Comparison of ENCODE assay signal across 10 cellular contexts in genomic region chr6:105509506-105510331, GRCh38.
DNase-seq lines count a peak whose midpoint lies in the region; ATAC-seq and TF ChIP-seq lines count a peak whose summit lies in the region.
"Had no signal": no experiment of that assay in that cellular context is flagged by ENCODE, and none has a peak within 500 bp of the region (broad histone marks: within the 10 kb centered on the region; RNA-seq: fewer than 3 reads in every experiment).

No MANE protein-coding gene starts in this region.

- H3K27me3 ChIP-seq in OCI-LY3 (ENCODE audit: low read depth, low read length) = no peaks in the 10 kb centered on the region
- H3K27me3 ChIP-seq: neutrophil had no signal

- H3K4me2 ChIP-seq in OCI-LY3 (ENCODE audit: low read length) = no peak overlapping the region

- no peak overlapping the region for H3K9ac ChIP-seq in OCI-LY3 (ENCODE audit: low read length)

- no peak overlapping the region for H3K4me3 ChIP-seq in OCI-LY3 (ENCODE audit: low read length)

- no peaks in the 10 kb centered on the region for H3K36me3 ChIP-seq in OCI-LY3 (replicated peaks; ENCODE audit: low read depth, low read length)
- H3K36me3 ChIP-seq: neutrophil had no signal

- TF ChIP-seq CTCF in OCI-LY3 (IDR thresholded peaks at IDR 0.05; ENCODE audit: low read depth, low read length) (peak; percentile 25; the same call in 1 of the 2 replicates), nephron progenitor cell (IDR thresholded peaks at IDR 0.05) (peak; percentile 34)

- H3K79me2 ChIP-seq in OCI-LY3 (ENCODE audit: low read length) = no peaks in the 10 kb centered on the region

- H3K27ac ChIP-seq in OCI-LY3 (ENCODE audit: low read length) = no peak overlapping the region
- H3K27ac ChIP-seq: neutrophil had no signal

- H4K20me1 ChIP-seq in OCI-LY3 (ENCODE audit: insufficient read depth, low read length) = no peaks in the 10 kb centered on the region

- H3K4me3 Mint-ChIP-seq in nephron progenitor cell = no peak overlapping the region

- H3K4me1 ChIP-seq in OCI-LY3 (ENCODE audit: low read length) = peaks cover 7% of the 10 kb centered on the region

- no peaks in the 10 kb centered on the region for H3K36me3 Mint-ChIP-seq in nephron progenitor cell (ENCODE audit: low read depth)

- H3K9me3 Mint-ChIP-seq in nephron progenitor cell = peaks cover 5% of the 10 kb centered on the region

- peak overlapping the region; percentile 19 for H3K27ac Mint-ChIP-seq in nephron progenitor cell

- ATAC-seq in HG02852 (IDR thresholded peaks at IDR 0.05; ENCODE audit: unreplicated experiment) = no peak

- peak; percentile 49 for DNase-seq in ELF-1 (ENCODE audit: low read depth, low spot score)
- peak; percentile 13 for DNase-seq in fibroblast of gingiva (ENCODE audit: low read depth)
- DNase-seq in nephron progenitor cell = peak; percentile 48
- DNase-seq in activated CD4-positive, CD25-positive, alpha-beta regulatory T cell (lab: John Stamatoyannopoulos, UW) = no peak
- DNase-seq in COLO829 (ENCODE audit: low spot score) = no peak
- no peak for DNase-seq in activated gamma-delta T cell treated with Interleukin-2 at 50 U/mL for 16 hours
- DNase-seq: activated CD4-positive, alpha-beta T cell treated with anti-CD3 and anti-CD28 coated beads, Interleukin-2, amount 50 U/mL, for 1 hour had no signal

- H3K27me3 Mint-ChIP-seq in nephron progenitor cell (ENCODE audit: low read depth, poor library complexity) = no peaks in the 10 kb centered on the region

- no peak overlapping the region for H2AFZ ChIP-seq in OCI-LY3 (ENCODE audit: low read depth, low read length)

- H3K9me3 ChIP-seq in OCI-LY3 (ENCODE audit: insufficient read depth, low read length) = no peaks in the 10 kb centered on the region
- H3K9me3 ChIP-seq: neutrophil had no signal

- peaks cover 30% of the 10 kb centered on the region for H3K4me1 Mint-ChIP-seq in nephron progenitor cell

Comparison
In these comparisons a context has a peak if more than half of its experiments do, and no peak if none do; other contexts are left out.
1. DNase-seq: peak in ELF-1 (single experiment), fibroblast of gingiva (single experiment) and nephron progenitor cell (single experiment); none in activated CD4-positive, CD25-positive, alpha-beta regulatory T cell (0 of 4), COLO829 (single experiment) and activated gamma-delta T cell treated with Interleukin-2 at 50 U/mL for 16 hours (single experiment).